ENCODE assay signal across 15 cellular contexts in genomic region chr6:105795913-105796517, GRCh38.
A peak's percentile ranks its signal among the peaks of the same experiment; 100 is the strongest.
DNase-seq lines count a peak whose midpoint lies in the region; ATAC-seq, FAIRE-seq and TF ChIP-seq lines count a peak whose summit lies in the region.
"Had no signal": no experiment of that assay in that cellular context is flagged by ENCODE, and none has a peak within 500 bp of the region (broad histone marks: within the 10 kb centered on the region; RNA-seq: fewer than 3 reads in every experiment).

No MANE protein-coding gene starts in this region.

- intact Hi-C loops in IMR-90 (cut with micrococcal nuclease) (loop anchor here (5.0 to 10.0 kb wide), 2 partner anchors 196 to 289 kb away; partner anchors contain the start of gene PRDM1), gastrocnemius medialis (cut with DNase I; ENCODE audit: low total_unique reads) (loop anchor here (2.0 to 10.0 kb wide), 4 partner anchors 15 to 1699 kb away; partner anchors contain the start of gene SOBP), heart right ventricle (cut with DNase I) (loop anchor here in 3 of 10 donors (5.0 to 10.0 kb wide), 3 partner anchors 119 to 289 kb away; partner anchors contain the start of gene PRDM1 (in 1 of the 3)), testis (cut with DNase I; ENCODE audit: low total_unique reads) (no loop called here)

- H3K27me3 ChIP-seq in IMR-90 (ENCODE audit: control insufficient read depth, insufficient read depth, low read length) (no peaks in the 10 kb centered on the region), bronchial epithelial cell (ENCODE audit: control insufficient read depth, insufficient read depth, low read length) (no peaks in the 10 kb centered on the region), gastrocnemius medialis (no peaks in the 10 kb centered on the region), heart right ventricle (no peaks in the 10 kb centered on the region), testis (no peaks in the 10 kb centered on the region)
- H3K27me3 ChIP-seq: SJSA1 had no signal

- TF ChIP-seq CTCF in IMR-90 (conservative IDR thresholded peaks at IDR 0.05; ENCODE audit: low read depth, low read length) (no peak), bronchial epithelial cell (IDR thresholded peaks at IDR 0.05; ENCODE audit: insufficient read depth, low read length, severe bottlenecking) (no peak), gastrocnemius medialis (IDR thresholded peaks at IDR 0.05 in 4 of 5, conservative IDR thresholded peaks at IDR 0.05 in 1 of 5) (no peak), heart right ventricle (IDR thresholded peaks at IDR 0.05) (no peak), testis (IDR thresholded peaks at IDR 0.05) (no peak)

- DNase-seq in EL (peak; percentile 21), IMR-90 (no peak), bronchial epithelial cell (ENCODE audit: low read depth) (peak; percentile 78), gastrocnemius medialis (peak in 1 of 2 donors; percentile 23), heart right ventricle (no peak), testis (no peak)
- DNase-seq: effector CD4-positive, alpha-beta T cell; foreskin melanocyte; KBM-7; kidney; naive thymus-derived CD4-positive, alpha-beta T cell; retina had no signal

- H3K4ac ChIP-seq in IMR-90 (ENCODE audit: low read depth, low read length) = peak overlapping the region; percentile 60

- H3K36me3 ChIP-seq in IMR-90 (ENCODE audit: control insufficient read depth, insufficient read depth, low read length) (no peaks in the 10 kb centered on the region), bronchial epithelial cell (ENCODE audit: control insufficient read depth, insufficient read depth, low read length) (no peaks in the 10 kb centered on the region), gastrocnemius medialis (no peaks in the 10 kb centered on the region), heart right ventricle (no peaks in the 10 kb centered on the region), testis (ENCODE audit: low read depth, missing control alignments) (no peaks in the 10 kb centered on the region)
- H3K36me3 ChIP-seq: SJSA1 had no signal

- H2BK120ac ChIP-seq in IMR-90 (ENCODE audit: low read depth, low read length) = peak overlapping the region; percentile 33

- no peak for TF ChIP-seq RAD21 in IMR-90 (IDR thresholded peaks at IDR 0.05; ENCODE audit: low read length)

- no peak overlapping the region; the same call in 1 of the 2 replicates for H4K91ac ChIP-seq in IMR-90 (ENCODE audit: insufficient read depth, low read depth, low read length)

- H3K9me3 ChIP-seq in IMR-90 (ENCODE audit: control insufficient read depth, insufficient read depth, low read length) (no peaks in the 10 kb centered on the region), gastrocnemius medialis (no peaks in the 10 kb centered on the region), heart right ventricle (no peaks in the 10 kb centered on the region), testis (no peaks in the 10 kb centered on the region)
- H3K9me3 ChIP-seq: SJSA1 had no signal

- no peak overlapping the region for H3K18ac ChIP-seq in IMR-90 (ENCODE audit: low read depth, low read length)

- no peak overlapping the region for H2AK9ac ChIP-seq in IMR-90 (replicated peaks; ENCODE audit: low read depth, low read length, poor library complexity)

- H2AK5ac ChIP-seq in IMR-90 (ENCODE audit: low read depth, low read length) = peak overlapping the region; percentile 60

- 0 out of 2 replicates have a peak overlapping the region, but pooled peaks have one; percentile 40 for H3K14ac ChIP-seq in IMR-90 (replicated peaks; ENCODE audit: low read depth, low read length)

- CTCF ChIA-PET in IMR-90 (lab: Yijun Ruan, JAX) = no interaction called here

- dilution Hi-C loops in IMR-90 (cut with HindIII; ENCODE audit: low sequenced_read_pairs, unreplicated experiment) = no loop called here

- H3K79me1 ChIP-seq in IMR-90 (ENCODE audit: low read depth in 1 of 2, low read length in 2 of 2) = no peaks in the 10 kb centered on the region

- H2BK20ac ChIP-seq in IMR-90 (ENCODE audit: low read depth, low read length) = no peak overlapping the region; the same call in 1 of the 2 replicates

- no peak overlapping the region for H3K4me2 ChIP-seq in IMR-90 (ENCODE audit: low read depth, low read length)

- H3K4me3 ChIP-seq in IMR-90 (ENCODE audit: insufficient read depth, low read depth, low read length) (no peak overlapping the region), bronchial epithelial cell (ENCODE audit: low read depth, low read length) (no peak overlapping the region), gastrocnemius medialis (no peak overlapping the region), heart right ventricle (no peak overlapping the region), testis (no peak overlapping the region)
- H3K4me3 ChIP-seq: SJSA1 had no signal

- FAIRE-seq in bronchial epithelial cell (lab: Jason Lieb, UNC) = peak; percentile 73
- FAIRE-seq: kidney had no signal

- peaks cover 11% of the 10 kb centered on the region for H3K9me1 ChIP-seq in IMR-90 (ENCODE audit: insufficient read depth, low read length)

- peaks cover 11% of the 10 kb centered on the region for H3K4me1 ChIP-seq in IMR-90 (ENCODE audit: control insufficient read depth, insufficient read depth, low read length)
- peaks cover 57 to 60% of the 10 kb centered on the region in 2 donors for H3K4me1 ChIP-seq in gastrocnemius medialis
- peaks cover 3 to 61% (median 21%) of the 10 kb centered on the region in 9 donors for H3K4me1 ChIP-seq in heart right ventricle
- no peaks in the 10 kb centered on the region for H3K4me1 ChIP-seq in testis

- no peak overlapping the region for H2AFZ ChIP-seq in IMR-90 (replicated peaks; ENCODE audit: low read length, poor library complexity)

- ATAC-seq in IMR-90 (ENCODE audit: low read depth) (no peak), gastrocnemius medialis (peak; percentile 17 to 32), HG03521 (IDR thresholded peaks at IDR 0.05; ENCODE audit: unreplicated experiment) (no peak), heart right ventricle (no peak)
- ATAC-seq: naive thymus-derived CD4-positive, alpha-beta T cell had no signal

- H2BK15ac ChIP-seq in IMR-90 (ENCODE audit: low read depth, low read length) = peak overlapping the region; percentile 57; the same call in 2 of the 3 replicates

- H4K5ac ChIP-seq in IMR-90 (ENCODE audit: low read depth, low read length) = no peak overlapping the region

- no peak overlapping the region for H3K9ac ChIP-seq in IMR-90 (ENCODE audit: low read depth, low read length)

- no peak overlapping the region for H3K56ac ChIP-seq in IMR-90 (ENCODE audit: extremely low read depth, insufficient read depth, low read length)

- in situ Hi-C loops in IMR-90 (cut with MboI; ENCODE audit: low sequenced_read_pairs) (no loop called here), gastrocnemius medialis (cut with MboI; ENCODE audit: low sequenced_read_pairs in 4 of 4) (loop anchor here in 1 of 4 donors (10.0 kb wide), 1 partner anchor 199 kb away; no protein-coding TSS in a partner anchor)

- H4K8ac ChIP-seq in IMR-90 (ENCODE audit: low read depth in 2 of 2, low read length in 2 of 2) = no peak overlapping the region; a peak in 1 of 4 replicates

- H3K23ac ChIP-seq in IMR-90 (ENCODE audit: low read depth, low read length) = no peak overlapping the region

- POLR2A ChIA-PET in IMR-90 (lab: Charles Lee; ENCODE audit: unreplicated experiment) = no interaction called here

- H2BK5ac ChIP-seq in IMR-90 (ENCODE audit: low read depth, low read length, poor library complexity, severe bottlenecking) = no peak overlapping the region

- TF ChIP-seq POLR2A in IMR-90 (IDR thresholded peaks at IDR 0.05; ENCODE audit: low read depth, low read length) (no peak), gastrocnemius medialis (IDR thresholded peaks at IDR 0.05) (no peak), testis (IDR thresholded peaks at IDR 0.05) (no peak)

- BruUV-seq in IMR-90 (replicated peaks; lab: Mats Ljungman, UMichigan) = no TSS peak

- WGBS in IMR-90 (ENCODE audit: extremely low coverage in 2 of 2, insufficient read length in 1 of 2), 2 experiments = 90% methylated on average over 5 of the region's 9 CpGs; no CpG with 5 or more reads in 1 of the 2 experiments
- WGBS in heart right ventricle, 2 donors = 76 to 88% methylated on average over 9 of the region's 9 CpGs
- WGBS in testis, 2 donors = 88 to 96% methylated on average over 9 of the region's 9 CpGs

- H4K20me1 ChIP-seq in IMR-90 (ENCODE audit: insufficient read depth, low read length) = no peaks in the 10 kb centered on the region

- H3K27ac ChIP-seq in IMR-90 (ENCODE audit: insufficient read depth, low read length) (no peak overlapping the region), gastrocnemius medialis (peak overlapping the region; percentile 81 to 91 (median 88)), heart right ventricle (no peak overlapping the region), testis (no peak overlapping the region)
- H3K27ac ChIP-seq: C4-2B, SJSA1 had no signal

TF ChIP-seq in IMR-90, 13 proteins besides CTCF, POLR2A, EP300 and RAD21 (continues in another document):
- no peak for TF ChIP-seq RFX5 (IDR thresholded peaks at IDR 0.05; ENCODE audit: low read depth, low read length)
- no peak for TF ChIP-seq MAFK (IDR thresholded peaks at IDR 0.05; ENCODE audit: low read depth, low read length)
- no peak for TF ChIP-seq NFE2L2 (IDR thresholded peaks at IDR 0.05; ENCODE audit: low read depth, low read length)
- TF ChIP-seq USF2 (IDR thresholded peaks at IDR 0.05; ENCODE audit: low read depth, low read length) = no peak
- TF ChIP-seq ELK1 (IDR thresholded peaks at IDR 0.05; ENCODE audit: borderline replicate concordance, low read depth, low read length) = no peak
- no peak for TF ChIP-seq MAZ (IDR thresholded peaks at IDR 0.05; ENCODE audit: borderline replicate concordance, low read depth, low read length)
- TF ChIP-seq BHLHE40 (IDR thresholded peaks at IDR 0.05; ENCODE audit: low read depth, low read length) = no peak
- no peak for TF ChIP-seq CHD1 (IDR thresholded peaks at IDR 0.05; ENCODE audit: low read depth, low read length)
- no peak for TF ChIP-seq RCOR1 (IDR thresholded peaks at IDR 0.05; ENCODE audit: insufficient replicate concordance, low read length)
- no peak for TF ChIP-seq FOS (IDR thresholded peaks at IDR 0.05; ENCODE audit: low read depth, low read length)

Comparison
In these comparisons a context has a peak if more than half of its experiments do, and no peak if none do; other contexts are left out.
1. DNase-seq: peak in EL (single experiment) and bronchial epithelial cell (single experiment); none in IMR-90 (single experiment), heart right ventricle (0 of 2) and testis (single experiment).
2. ATAC-seq: peak in gastrocnemius medialis (2 of 2); none in IMR-90 (single experiment), HG03521 (single experiment) and heart right ventricle (0 of 8).
3. H3K27ac ChIP-seq: peak in gastrocnemius medialis (4 of 4); none in IMR-90 (single experiment), heart right ventricle (0 of 10) and testis (0 of 2).